ENCODE assay signal across 16 cellular contexts in genomic region chr16:4085405-4085970, GRCh38.
"Had no signal": no experiment of that assay in that cellular context is flagged by ENCODE, and none has a peak within 500 bp of the region (broad histone marks: within the 10 kb centered on the region; RNA-seq: fewer than 3 reads in every experiment).

No MANE protein-coding gene starts in this region.

- H3K36me3 Mint-ChIP-seq: natural killer cell, WTC11 had no signal

- H3K4me3 ChIP-seq: colonic mucosa, lung, mucosa of descending colon, sigmoid colon, thoracic aorta had no signal

- H3K27me3 ChIP-seq: colonic mucosa, sigmoid colon had no signal

- H3K9me3 ChIP-seq: colonic mucosa, mucosa of descending colon, sigmoid colon, thoracic aorta had no signal

- H3K36me3 ChIP-seq: colonic mucosa, sigmoid colon, thoracic aorta had no signal

- FAIRE-seq: endothelial cell of umbilical vein, frontal cortex had no signal

- H3K27ac Mint-ChIP-seq: activated naive CD4-positive, alpha-beta T cell treated with anti-CD3 and anti-CD28 coated beads, Interleukin-2, amount 10 ng/mL, durations not matched to agents 7 days and 5 days; activated T-helper 1 cell treated with anti-CD3 and anti-CD28 coated beads, Interleukin-12 subunit alpha, Interleukin-12 subunit beta, Interleukin-2, Interleukin-4 antibody, amounts not matched to agents 30 ng/mL and 10 ng/mL and 1 ng/mL, durations not matched to agents 14 hours and 24 hours and 36 hours; stimulated activated naive CD8-positive, alpha-beta T cell treated with anti-CD3 and anti-CD28 coated beads, Interleukin-15, amount 100 ng/mL, for 72 hours had no signal

- H3K27ac ChIP-seq: colonic mucosa, sigmoid colon, thoracic aorta had no signal

- DNase-seq: activated CD4-positive, alpha-beta T cell treated with anti-CD3 and anti-CD28 coated beads for 48 hours; activated naive CD4-positive, alpha-beta T cell treated with anti-CD3 and anti-CD28 coated beads, Interleukin-2, amount 10 ng/mL, durations not matched to agents 7 days and 5 days; colonic mucosa; mucosa of descending colon; natural killer cell; occipital lobe; sigmoid colon; stimulated activated CD4-positive, alpha-beta T cell treated with anti-CD3 and anti-CD28 coated beads, Interleukin-4, amount 100 ng/mL, for 1 hour; stimulated activated CD8-positive, alpha-beta memory T cell treated with anti-CD3 and anti-CD28 coated beads, Interleukin-4, amount 100 ng/mL, for 48 hours; stimulated activated naive CD8-positive, alpha-beta T cell treated with anti-CD3 and anti-CD28 coated beads, Interleukin-15, amount 100 ng/mL, for 72 hours had no signal

- ATAC-seq: mucosa of descending colon; natural killer cell; stimulated activated naive CD8-positive, alpha-beta T cell treated with anti-CD3 and anti-CD28 coated beads, Interleukin-15, amount 100 ng/mL, for 72 hours; WTC11 had no signal

- H3K4me1 ChIP-seq: colonic mucosa had no signal

- H3K4me3 Mint-ChIP-seq: activated naive CD4-positive, alpha-beta T cell treated with anti-CD3 and anti-CD28 coated beads, Interleukin-2, amount 10 ng/mL, durations not matched to agents 7 days and 5 days; activated T-helper 1 cell treated with anti-CD3 and anti-CD28 coated beads, Interleukin-12 subunit alpha, Interleukin-12 subunit beta, Interleukin-2, Interleukin-4 antibody, amounts not matched to agents 30 ng/mL and 10 ng/mL and 1 ng/mL, durations not matched to agents 14 hours and 24 hours and 36 hours; natural killer cell; stimulated activated naive CD8-positive, alpha-beta T cell treated with anti-CD3 and anti-CD28 coated beads, Interleukin-15, amount 100 ng/mL, for 72 hours; WTC11 had no signal

- H3K9me3 Mint-ChIP-seq: activated T-helper 1 cell treated with anti-CD3 and anti-CD28 coated beads, Interleukin-12 subunit alpha, Interleukin-12 subunit beta, Interleukin-2, Interleukin-4 antibody, amounts not matched to agents 30 ng/mL and 10 ng/mL and 1 ng/mL, durations not matched to agents 14 hours and 24 hours and 36 hours; natural killer cell; stimulated activated naive CD8-positive, alpha-beta T cell treated with anti-CD3 and anti-CD28 coated beads, Interleukin-15, amount 100 ng/mL, for 72 hours had no signal
